Comparison of ENCODE assay signal across 9 cellular contexts in genomic region chr18:12038082-12038660, GRCh38. TPM values are rescaled to one million over a fixed set of nuclear protein-coding genes. Genes with fewer than 3 reads are reported as not detected.
DNase-seq lines count a peak whose midpoint lies in the region; ATAC-seq and TF ChIP-seq lines count a peak whose summit lies in the region.
"Had no signal": no experiment of that assay in that cellular context is flagged by ENCODE, and none has a peak within 500 bp of the region (broad histone marks: within the 10 kb centered on the region; RNA-seq: fewer than 3 reads in every experiment).

No MANE protein-coding gene starts in this region.

- no peak for TF ChIP-seq EP300 in suprapubic skin (IDR thresholded peaks at IDR 0.05)

- no peaks in the 10 kb centered on the region for H3K4me1 ChIP-seq in RWPE2 (ENCODE audit: insufficient read depth, poor library complexity, severe bottlenecking)
- H3K4me1 ChIP-seq in suprapubic skin: peaks cover 19% of the 10 kb centered on the region

- TF ChIP-seq CTCF in RWPE2 (IDR thresholded peaks at IDR 0.05; ENCODE audit: poor library complexity, severe bottlenecking) (no peak), choroid plexus epithelial cell (conservative IDR thresholded peaks at IDR 0.05; ENCODE audit: low read depth, low read length) (no peak), mesothelial cell of epicardium (IDR thresholded peaks at IDR 0.05; ENCODE audit: unreplicated experiment) (no peak), suprapubic skin (IDR thresholded peaks at IDR 0.05) (no peak)

- H3K4me1 Mint-ChIP-seq in mesothelial cell of epicardium: peaks cover 20% of the 10 kb centered on the region

- ATAC-seq in GM19023 (IDR thresholded peaks at IDR 0.05; ENCODE audit: unreplicated experiment): peak; percentile 23
- no peak for ATAC-seq in RWPE2 (ENCODE audit: low read depth)
- ATAC-seq in GM19455 (IDR thresholded peaks at IDR 0.05; ENCODE audit: unreplicated experiment): no peak
- ATAC-seq in GM18519 (IDR thresholded peaks at IDR 0.05; ENCODE audit: low FRiP score, unreplicated experiment): no peak

- H3K27ac Mint-ChIP-seq in mesothelial cell of epicardium: no peak overlapping the region

- DNase-seq in RWPE2 (ENCODE audit: low spot score) (no peak), choroid plexus epithelial cell (ENCODE audit: low read depth) (no peak), mesothelial cell of epicardium (ENCODE audit: low spot score in 2 of 2, unreplicated experiment in 2 of 2) (peak in 1 of 2 experiments; percentile 52), suprapubic skin (ENCODE audit: low spot score in 2 of 2) (no peak), SKM-1 treated with dmso at 0.1 percent for 144 hours (lab: John Stamatoyannopoulos, UW; ENCODE audit: unreplicated experiment) (no peak)

- H3K36me3 ChIP-seq in RWPE2 (ENCODE audit: low read depth) (no peaks in the 10 kb centered on the region), suprapubic skin (no peaks in the 10 kb centered on the region)

- H3K9me3 Mint-ChIP-seq in mesothelial cell of epicardium: no peaks in the 10 kb centered on the region

- WGBS in suprapubic skin: 36% methylated on average over 14 of the region's 30 CpGs

- H3K4me3 Mint-ChIP-seq in mesothelial cell of epicardium: peak overlapping the region; percentile 66

- H3K9me3 ChIP-seq in RWPE2 (ENCODE audit: severe bottlenecking) (no peaks in the 10 kb centered on the region), suprapubic skin (no peaks in the 10 kb centered on the region)

- H3K27ac ChIP-seq in RWPE2 (ENCODE audit: poor library complexity, severe bottlenecking) (no peak overlapping the region), suprapubic skin (peak overlapping the region; percentile 81)

- TF ChIP-seq POLR2A in suprapubic skin (IDR thresholded peaks at IDR 0.05): no peak

- peaks cover 22% of the 10 kb centered on the region for H3K27me3 Mint-ChIP-seq in mesothelial cell of epicardium (ENCODE audit: low read depth)

- H3K4me3 ChIP-seq in RWPE2 (ENCODE audit: severe bottlenecking): peak overlapping the region; percentile 36
- peak overlapping the region; percentile 63 for H3K4me3 ChIP-seq in choroid plexus epithelial cell (ENCODE audit: low read depth, low read length)
- H3K4me3 ChIP-seq in suprapubic skin: peak overlapping the region; percentile 57

- H3K36me3 Mint-ChIP-seq in mesothelial cell of epicardium: no peaks in the 10 kb centered on the region

- no peaks in the 10 kb centered on the region for H3K27me3 ChIP-seq in RWPE2 (ENCODE audit: insufficient read depth, poor library complexity, severe bottlenecking)
- H3K27me3 ChIP-seq in suprapubic skin: no peaks in the 10 kb centered on the region

RNA-seq across cellular contexts. Expression of gene ANKRD62, which starts 55.5 kb away (rescaled TPM):
- total RNA-seq in mesothelial cell of epicardium (not detected in 3 replicates), suprapubic skin (1 to 10 TPM in 1 of 4 donors, under 1 TPM in 1, not detected in 2; 0.16 to 1.2 TPM)
- total RNA-seq: myocyte had no signal

RNA-seq across cellular contexts. Expression of gene IMPA2, which starts 56.9 kb away (rescaled TPM):
- total RNA-seq in mesothelial cell of epicardium: 29.9 to 30.6 TPM (median 30.4 TPM) in 3 replicates
- 100 to 1,000 TPM; 234 to 396 (median 363) TPM for total RNA-seq in suprapubic skin
